Comparison of ENCODE assay signal across 24 cellular contexts in genomic region chr2:65477590-65477989, GRCh38.
"Had no signal": no experiment of that assay in that cellular context is flagged by ENCODE, and none has a peak within 500 bp of the region (broad histone marks: within the 10 kb centered on the region; RNA-seq: fewer than 3 reads in every experiment).

No MANE protein-coding gene starts in this region.

- H3K9me3 ChIP-seq: colonic mucosa, gastroesophageal sphincter, uterus had no signal

- H3K27me3 ChIP-seq: colonic mucosa, gastroesophageal sphincter, hepatocyte, uterus had no signal

- H3K36me3 ChIP-seq: colonic mucosa, gastroesophageal sphincter, uterus had no signal

- DNase-seq: activated B cell treated with CpG ODN at 0.5 μM for 24 hours; activated CD8-positive, alpha-beta memory T cell treated with anti-CD3 and anti-CD28 coated beads, Interleukin-2, amount 10 ng/mL, durations not matched to agents 7 days and 5 days; activated CD8-positive, alpha-beta T cell treated with anti-CD3 and anti-CD28 coated beads, Interleukin-2, amount 10 ng/mL, durations not matched to agents 7 days and 5 days; activated naive CD8-positive, alpha-beta T cell treated with anti-CD3 and anti-CD28 coated beads, Interleukin-2, amount 50 U/mL, for 24 hours; activated T-cell treated with anti-CD3 and anti-CD28 coated beads, Interleukin-2, amount 50 U/mL, for 48 hours; anterior cingulate cortex; colonic mucosa; effector CD8-positive, alpha-beta T cell; left cardiac atrium; left ventricle myocardium superior; mammary epithelial cell; natural killer cell; stimulated activated CD4-positive, alpha-beta T cell treated with anti-CD3 and anti-CD28 coated beads, Interleukin-4, amount 100 ng/mL, for 24 hours; substantia nigra; uterus had no signal

- H3K27ac ChIP-seq: colonic mucosa, gastroesophageal sphincter, hepatocyte, skin epidermis, uterus had no signal

- H3K79me2 ChIP-seq: hepatocyte had no signal

- H3K4me1 ChIP-seq: colonic mucosa, gastroesophageal sphincter, uterus had no signal

- H2AFZ ChIP-seq: hepatocyte had no signal

- H3K4me2 ChIP-seq: hepatocyte had no signal

- ATAC-seq: activated CD8-positive, alpha-beta memory T cell treated with anti-CD3 and anti-CD28 coated beads, Interleukin-2, amount 10 ng/mL, durations not matched to agents 7 days and 5 days; activated CD8-positive, alpha-beta T cell treated with anti-CD3 and anti-CD28 coated beads, Interleukin-2, amount 10 ng/mL, durations not matched to agents 7 days and 5 days; activated naive CD8-positive, alpha-beta T cell treated with anti-CD3 and anti-CD28 coated beads, Interleukin-2, amount 50 U/mL, for 24 hours; gastroesophageal sphincter; left cardiac atrium; left ventricle myocardium superior; natural killer cell; sciatic nerve; stimulated activated effector memory CD8-positive, alpha-beta T cell treated with anti-CD3 and anti-CD28 coated beads, Interleukin-12 subunit alpha, Interleukin-12 subunit beta, amount 100 ng/mL, for 72 hours had no signal

- H3K4me3 ChIP-seq: colonic mucosa, gastroesophageal sphincter, hepatocyte, skin epidermis, uterus had no signal

- FAIRE-seq: bronchial epithelial cell, endometrium, keratinocyte, TTC549 had no signal
